In the genomic region with DNA sequence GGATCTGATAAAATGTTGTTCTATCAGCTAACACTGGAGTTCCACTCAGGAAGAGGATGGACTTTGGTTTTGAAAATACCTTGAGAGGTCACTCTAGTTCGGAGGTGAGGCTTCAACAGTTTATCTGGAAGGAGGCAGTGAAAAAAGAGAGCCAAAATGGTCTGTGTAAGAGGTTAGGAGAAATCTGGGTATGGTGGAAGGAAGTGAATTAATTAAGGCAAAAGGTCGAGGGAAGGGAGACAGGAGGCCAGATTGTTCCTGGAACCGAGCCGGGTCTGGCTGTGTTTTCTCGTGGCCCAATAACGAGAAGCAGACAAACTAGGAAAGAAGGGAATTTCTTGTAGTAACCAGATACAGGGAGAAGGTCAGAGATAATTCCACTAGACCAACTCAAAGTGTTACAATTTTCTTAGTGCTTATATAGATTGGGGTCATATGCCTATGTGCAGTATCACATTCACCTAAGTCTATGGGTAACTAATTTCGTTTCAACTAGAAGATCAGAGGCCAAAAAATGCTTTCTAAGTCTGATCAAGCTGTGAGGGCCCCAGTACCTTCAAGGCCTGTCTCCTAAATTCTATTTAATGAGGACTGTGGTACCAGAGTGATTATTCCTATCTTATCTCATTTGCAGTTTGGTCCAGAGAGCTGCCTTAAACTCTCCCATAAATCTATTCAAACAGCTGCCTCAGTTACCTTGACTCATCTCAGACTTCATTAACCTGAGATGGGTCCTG, we compare ENCODE assay signal across 23 cellular contexts.
A peak's percentile ranks its signal among the peaks of the same experiment; 100 is the strongest.
DNase-seq lines count a peak whose midpoint lies in the region; ATAC-seq and TF ChIP-seq lines count a peak whose summit lies in the region.
"Had no signal": no experiment of that assay in that cellular context is flagged by ENCODE, and none has a peak within 500 bp of the region (broad histone marks: within the 10 kb centered on the region; RNA-seq: fewer than 3 reads in every experiment).

No MANE protein-coding gene starts in this region.

- DNase-seq in body of pancreas (peak; percentile 20 to 45 (median 29)), Right ventricle myocardium superior (peak; percentile 82), thyroid gland (peak in 1 of 2 donors; percentile 24), NOMO-1 treated with DMSO at 0.1 percent for 48 hours (lab: John Stamatoyannopoulos, UW; ENCODE audit: unreplicated experiment) (no peak), EL (no peak)
- DNase-seq: activated CD4-positive, alpha-beta T cell treated with anti-CD3 and anti-CD28 coated beads for 1 hour; CD4-positive, alpha-beta T cell; DMS79; foreskin melanocyte; KBM-7; natural killer cell; NCI-H1694; NCI-H2171 treated with DMSO at 0.1 percent for 48 hours; NCI-H69; spleen; stimulated activated CD4-positive, alpha-beta T cell treated with anti-CD3 and anti-CD28 coated beads, Interleukin-4, amount 100 ng/mL, for 24 hours; SW 1271 had no signal

- peak; percentile 48 for ATAC-seq in body of pancreas
- ATAC-seq in Right ventricle myocardium superior (ENCODE audit: poor library complexity) = peak; percentile 74
- no peak for ATAC-seq in HG03097 (IDR thresholded peaks at IDR 0.05; ENCODE audit: low FRiP score, unreplicated experiment)
- ATAC-seq: natural killer cell had no signal

- no peak overlapping the region for H3K4me3 Mint-ChIP-seq in nephron
- H3K4me3 Mint-ChIP-seq: activated naive CD8-positive, alpha-beta T cell; activated T-helper 1 cell treated with anti-CD3 and anti-CD28 coated beads, Interleukin-12 subunit alpha, Interleukin-12 subunit beta, Interleukin-2, Interleukin-4 antibody, amounts not matched to agents 30 ng/mL and 10 ng/mL and 1 ng/mL, durations not matched to agents 14 hours and 24 hours and 36 hours; CD4-positive, alpha-beta T cell; mesothelial cell of epicardium; natural killer cell had no signal

- H3K27ac ChIP-seq in body of pancreas = peak overlapping the region in 1 of 4 donors; percentile 2
- H3K27ac ChIP-seq in thyroid gland = peak overlapping the region in 2 of 3 donors; percentile 27 to 34

- peaks cover 17% of the 10 kb centered on the region for H3K9me3 Mint-ChIP-seq in nephron
- H3K9me3 Mint-ChIP-seq: natural killer cell had no signal

- no peak overlapping the region for H3K4me3 ChIP-seq in body of pancreas
- H3K4me3 ChIP-seq in thyroid gland (replicated peaks in 1 of 3) = no peak overlapping the region
- H3K4me3 ChIP-seq: pancreas, spleen had no signal

- H3K27ac Mint-ChIP-seq in nephron = peak overlapping the region in 2 of 3 experiments; percentile 51 to 67
- H3K27ac Mint-ChIP-seq: activated naive CD8-positive, alpha-beta T cell; activated T-helper 1 cell treated with anti-CD3 and anti-CD28 coated beads, Interleukin-12 subunit alpha, Interleukin-12 subunit beta, Interleukin-2, Interleukin-4 antibody, amounts not matched to agents 30 ng/mL and 10 ng/mL and 1 ng/mL, durations not matched to agents 14 hours and 24 hours and 36 hours; CD4-positive, alpha-beta T cell; mesothelial cell of epicardium; natural killer cell had no signal

- H3K36me3 Mint-ChIP-seq in nephron (ENCODE audit: low read depth) = peaks cover 13% of the 10 kb centered on the region
- H3K36me3 Mint-ChIP-seq: natural killer cell had no signal

- H3K27me3 ChIP-seq in body of pancreas (no peaks in the 10 kb centered on the region), thyroid gland (no peaks in the 10 kb centered on the region)
- H3K27me3 ChIP-seq: pancreas had no signal

- H3K36me3 ChIP-seq in body of pancreas (replicated peaks in 1 of 2; ENCODE audit: insufficient read depth in 1 of 2, low read depth in 2 of 2) (no peaks in the 10 kb centered on the region), thyroid gland (no peaks in the 10 kb centered on the region)
- H3K36me3 ChIP-seq: pancreas, spleen had no signal

- TF ChIP-seq POLR2A in body of pancreas (IDR thresholded peaks at IDR 0.05) (no peak), thyroid gland (IDR thresholded peaks at IDR 0.05) (no peak)

- intact Hi-C loops in body of pancreas (cut with DNase I) (no loop called here), Right ventricle myocardium superior (cut with DNase I) (no loop called here), thyroid gland (cut with DNase I) (no loop called here)

- TF ChIP-seq CTCF in body of pancreas (IDR thresholded peaks at IDR 0.05) = no peak
- TF ChIP-seq CTCF in nephron (IDR thresholded peaks at IDR 0.05; ENCODE audit: unreplicated experiment in 3 of 3) = no peak
- no peak for TF ChIP-seq CTCF in thyroid gland (IDR thresholded peaks at IDR 0.05)

- H3K4me1 Mint-ChIP-seq in nephron = peaks cover 16% of the 10 kb centered on the region
- H3K4me1 Mint-ChIP-seq: natural killer cell had no signal

- H3K4me1 ChIP-seq in body of pancreas (peaks cover 7% of the 10 kb centered on the region), thyroid gland (peaks cover 0 to 20% of the 10 kb centered on the region in 2 donors)
- H3K4me1 ChIP-seq: spleen had no signal

- WGBS in body of pancreas, 2 donors = 50 to 67% methylated on average over 7 of the region's 7 CpGs
- 66 to 77% methylated on average over 7 of the region's 7 CpGs for WGBS in thyroid gland, 2 donors

- no peaks in the 10 kb centered on the region for H3K9me3 ChIP-seq in body of pancreas
- H3K9me3 ChIP-seq in thyroid gland = no peaks in the 10 kb centered on the region
- H3K9me3 ChIP-seq: pancreas had no signal

- H3K27me3 Mint-ChIP-seq in nephron (ENCODE audit: low read depth) = no peaks in the 10 kb centered on the region
- H3K27me3 Mint-ChIP-seq: activated naive CD8-positive, alpha-beta T cell; CD4-positive, alpha-beta T cell had no signal

Comparison
In these comparisons a context has a peak if more than half of its experiments do, and no peak if none do; other contexts are left out.
1. DNase-seq: peak in body of pancreas (4 of 4) and Right ventricle myocardium superior (single experiment); none in NOMO-1 treated with DMSO at 0.1 percent for 48 hours (single experiment) and EL (single experiment).